In genomic region chr5:36664762-36665161, GRCh38 we compare ENCODE assay signal across 22 cellular contexts. TPM values are rescaled to one million over a fixed set of nuclear protein-coding genes. Genes with fewer than 3 reads are reported as not detected.
DNase-seq lines count a peak whose midpoint lies in the region; ATAC-seq and TF ChIP-seq lines count a peak whose summit lies in the region.
"Had no signal": no experiment of that assay in that cellular context is flagged by ENCODE, and none has a peak within 500 bp of the region (broad histone marks: within the 10 kb centered on the region; RNA-seq: fewer than 3 reads in every experiment).

No MANE protein-coding gene starts in this region.

- H3K9me2 ChIP-seq in HCT116 (ENCODE audit: insufficient read depth), result no peaks in the 10 kb centered on the region

- H3K36me3 ChIP-seq in HCT116 (ENCODE audit: control insufficient read depth in 1 of 2, insufficient read depth in 2 of 2, low read length in 2 of 2), result no peaks in the 10 kb centered on the region
- no peaks in the 10 kb centered on the region for H3K36me3 ChIP-seq in RWPE2 (ENCODE audit: low read depth)
- H3K36me3 ChIP-seq in endodermal cell (ENCODE audit: control insufficient read depth, insufficient read depth, low read length), result no peaks in the 10 kb centered on the region
- no peaks in the 10 kb centered on the region for H3K36me3 ChIP-seq in mesendoderm (ENCODE audit: control insufficient read depth, insufficient read depth, low read length)
- H3K36me3 ChIP-seq: adrenal gland, sigmoid colon, uterus had no signal

- no peaks in the 10 kb centered on the region for H4K20me1 ChIP-seq in HCT116 (ENCODE audit: insufficient read depth)

- TF ChIP-seq POLR2A in HCT116 (IDR thresholded peaks at IDR 0.05; ENCODE audit: borderline replicate concordance, extremely low read depth, insufficient read depth, insufficient read length), result no peak

- H2BK120ac ChIP-seq in mesendoderm (ENCODE audit: low read depth, low read length), result no peak overlapping the region

- no peak overlapping the region for H4K8ac ChIP-seq in mesendoderm (ENCODE audit: low read depth, low read length)

- no peaks in the 10 kb centered on the region for H3K79me1 ChIP-seq in mesendoderm (ENCODE audit: low read length)

- no peaks in the 10 kb centered on the region for H3K27me3 Mint-ChIP-seq in endodermal cell (ENCODE audit: insufficient read depth)

- H3K4me1 ChIP-seq in HCT116 (ENCODE audit: control insufficient read depth in 1 of 2, insufficient read depth in 2 of 2, low read length in 2 of 2), result peaks cover 14 to 28% of the 10 kb centered on the region in 2 experiments
- H3K4me1 ChIP-seq in RWPE2 (ENCODE audit: insufficient read depth, poor library complexity, severe bottlenecking), result peaks cover 42% of the 10 kb centered on the region
- no peaks in the 10 kb centered on the region for H3K4me1 ChIP-seq in endodermal cell (ENCODE audit: control insufficient read depth, insufficient read depth, low read length)
- H3K4me1 ChIP-seq in mesendoderm (ENCODE audit: control insufficient read depth, low read depth, low read length), result peaks cover 2% of the 10 kb centered on the region
- H3K4me1 ChIP-seq: adrenal gland, sigmoid colon, uterus had no signal

- H3K23ac ChIP-seq in mesendoderm (ENCODE audit: low read length), result no peak overlapping the region

- H4K5ac ChIP-seq in mesendoderm (ENCODE audit: low read length), result no peak overlapping the region

- no peak overlapping the region for H2AK5ac ChIP-seq in mesendoderm (ENCODE audit: low read length)

- no peaks in the 10 kb centered on the region for H3K9me3 Mint-ChIP-seq in endodermal cell
- H3K9me3 Mint-ChIP-seq: nephron had no signal

- no peak overlapping the region for H3K4ac ChIP-seq in mesendoderm (ENCODE audit: low read depth, low read length)

- DNase-seq in HCT116 (ENCODE audit: low read depth, low spot score) (peak; percentile 57), RWPE2 (ENCODE audit: low spot score) (no peak), endodermal cell (peak; percentile 73), mesendoderm (peak; percentile 86), NCI-H345 (lab: John Stamatoyannopoulos, UW) (no peak), T-helper 9 cell (no peak)
- DNase-seq: activated naive CD4-positive, alpha-beta T cell; activated T-cell treated with anti-CD3 and anti-CD28 coated beads, Interleukin-2, amount 50 U/mL, for 1 hour; adrenal gland; CD4-positive, CD25-positive, alpha-beta regulatory T cell; cerebellar nuclear complex; effector CD4-positive, alpha-beta T cell; H7; NCI-H1694 treated with DMSO at 0.1 percent for 48 hours; NCI-H69; sigmoid colon; uterus had no signal

- H3K56ac ChIP-seq in mesendoderm (ENCODE audit: low read length), result no peak overlapping the region

- POLR2A ChIA-PET in HCT116 (lab: Charles Lee), result interaction anchor here (0.6 kb wide), 1 partner anchor 65 kb away, joined by 4 read pairs; no protein-coding TSS in a partner anchor

- H3K9ac ChIP-seq in HCT116 (ENCODE audit: low read length) (peak overlapping the region; percentile 38), endodermal cell (ENCODE audit: extremely low read depth, low read length, poor library complexity, severe bottlenecking) (no peak overlapping the region), mesendoderm (ENCODE audit: low read length) (no peak overlapping the region)
- H3K9ac ChIP-seq: parathyroid adenoma had no signal

- H3K18ac ChIP-seq in mesendoderm (ENCODE audit: low read length), result no peak overlapping the region

- no peak overlapping the region for H3K4me3 Mint-ChIP-seq in endodermal cell
- H3K4me3 Mint-ChIP-seq: CD4-positive, CD25-positive, alpha-beta regulatory T cell; nephron had no signal

- H2AFZ ChIP-seq in HCT116 (ENCODE audit: low read depth, low read length, poor library complexity, severe bottlenecking), result peak overlapping the region; percentile 50
- H2AFZ ChIP-seq: parathyroid adenoma had no signal

- H3K27me3 ChIP-seq in HCT116 (ENCODE audit: insufficient read depth, low read length) (no peaks in the 10 kb centered on the region), RWPE2 (ENCODE audit: insufficient read depth, poor library complexity, severe bottlenecking) (no peaks in the 10 kb centered on the region), endodermal cell (ENCODE audit: control insufficient read depth, insufficient read depth, low read length, poor library complexity, severe bottlenecking) (no peaks in the 10 kb centered on the region), mesendoderm (ENCODE audit: insufficient read depth, low read length, poor library complexity) (no peaks in the 10 kb centered on the region)
- H3K27me3 ChIP-seq: adrenal gland, sigmoid colon, uterus had no signal

- intact Hi-C loops in HCT116 (cut with micrococcal nuclease), result no loop called here

- WGBS in endodermal cell (ENCODE audit: insufficient coverage in 1 of 2, insufficient read length in 1 of 2), 2 experiments, result 89 to 100% methylated on average over 1 to 3 of the region's 3 CpGs
- WGBS in mesendoderm (ENCODE audit: extremely low coverage, insufficient coverage, low lambda C conversion rate), result no CpG with 5 or more reads among the region's 3 CpGs

- H3K4me1 Mint-ChIP-seq in endodermal cell, result no peaks in the 10 kb centered on the region
- H3K4me1 Mint-ChIP-seq: CD4-positive, CD25-positive, alpha-beta regulatory T cell had no signal

- no peak overlapping the region for H2BK5ac ChIP-seq in mesendoderm (ENCODE audit: low read length)

- peak overlapping the region; percentile 76 for H3K4me2 ChIP-seq in HCT116 (ENCODE audit: low read length)
- H3K4me2 ChIP-seq in mesendoderm (ENCODE audit: low read length), result no peak overlapping the region

- RAD21 ChIA-PET in HCT116 (lab: Charles Lee; ENCODE audit: low non-redundant PET in 1 of 2, low total read pairs in 2 of 2, uncharacterized antibody in 2 of 2, unreplicated experiment in 2 of 2), result interaction anchor here in 1 of 2 experiments (0.7 to 1.3 kb wide), 2 partner anchors 26 to 136 kb away, joined by 3 to 4 read pairs; no protein-coding TSS in a partner anchor

- no peaks in the 10 kb centered on the region for H3K36me3 Mint-ChIP-seq in endodermal cell (ENCODE audit: low read depth)
- H3K36me3 Mint-ChIP-seq: CD4-positive, CD25-positive, alpha-beta regulatory T cell had no signal

- no peak overlapping the region for H3K27ac Mint-ChIP-seq in endodermal cell
- H3K27ac Mint-ChIP-seq: CD4-positive, CD25-positive, alpha-beta regulatory T cell; nephron had no signal

- TF ChIP-seq RAD21 in HCT116 (IDR thresholded peaks at IDR 0.05; ENCODE audit: low read depth), result peak; percentile 12; the same call in 1 of the 2 replicates

- no peak overlapping the region for H2BK15ac ChIP-seq in mesendoderm (replicated peaks; ENCODE audit: low read depth)

- H3K27ac ChIP-seq in HCT116 (ENCODE audit: low read depth, low read length) (peak overlapping the region; percentile 58), RWPE2 (ENCODE audit: poor library complexity, severe bottlenecking) (peak overlapping the region; percentile 24), endodermal cell (ENCODE audit: low read depth, low read length) (no peak overlapping the region), mesendoderm (ENCODE audit: low read depth, low read length) (no peak overlapping the region)
- H3K27ac ChIP-seq: adrenal gland, parathyroid adenoma, sigmoid colon, uterus had no signal

- CTCF ChIA-PET in HCT116 (lab: Charles Lee), result interaction anchor here (1.2 to 1.9 kb wide), 2 partner anchors 26 to 32 kb away, joined by 4 to 5 read pairs; no protein-coding TSS in a partner anchor

- ATAC-seq in HCT116 (peak; percentile 93), RWPE2 (ENCODE audit: low read depth) (peak; percentile 98), GM19467 (IDR thresholded peaks at IDR 0.05; ENCODE audit: unreplicated experiment) (no peak), HG03342 (IDR thresholded peaks at IDR 0.05; ENCODE audit: unreplicated experiment) (no peak)
- ATAC-seq: activated CD4-positive, CD25-positive, alpha-beta regulatory T cell treated with anti-CD3 and anti-CD28 coated beads, Interleukin-2, amount 50 U/mL, for 24 hours had no signal

- TF ChIP-seq CTCF in HCT116 (IDR thresholded peaks at IDR 0.05 in 2 of 3, conservative IDR thresholded peaks at IDR 0.05 in 1 of 3; ENCODE audit: borderline replicate concordance in 1 of 3, insufficient read depth in 1 of 3, low read depth in 2 of 3, low read length in 2 of 3) (no peak), RWPE2 (IDR thresholded peaks at IDR 0.05; ENCODE audit: poor library complexity, severe bottlenecking) (no peak), endodermal cell (conservative IDR thresholded peaks at IDR 0.05) (peak; percentile 17)

- no peaks in the 10 kb centered on the region for H3K9me3 ChIP-seq in HCT116 (ENCODE audit: control insufficient read depth in 1 of 2, insufficient read depth in 1 of 2, low read depth in 1 of 2, low read length in 2 of 2)
- no peaks in the 10 kb centered on the region for H3K9me3 ChIP-seq in RWPE2 (ENCODE audit: severe bottlenecking)
- no peaks in the 10 kb centered on the region for H3K9me3 ChIP-seq in endodermal cell (ENCODE audit: control insufficient read depth, low read length)
- H3K9me3 ChIP-seq: adrenal gland, sigmoid colon, uterus had no signal

- BruUV-seq in HCT116 (replicated peaks; lab: Mats Ljungman, UMichigan), result no TSS peak

- H3K79me2 ChIP-seq in HCT116 (ENCODE audit: insufficient read depth, low read length) (no peaks in the 10 kb centered on the region), mesendoderm (ENCODE audit: control insufficient read depth, insufficient read depth, low read length) (no peaks in the 10 kb centered on the region)
- H3K79me2 ChIP-seq: parathyroid adenoma had no signal

- H3K4me3 ChIP-seq in HCT116 (replicated peaks in 1 of 2; ENCODE audit: low read depth in 1 of 2, low read length in 2 of 2) (peak overlapping the region in 1 of 2 experiments; percentile 35; a peak in 2 of 4 replicates), RWPE2 (ENCODE audit: severe bottlenecking) (no peak overlapping the region), endodermal cell (ENCODE audit: low read length) (no peak overlapping the region), mesendoderm (ENCODE audit: low read length) (no peak overlapping the region)
- H3K4me3 ChIP-seq: adrenal gland, sigmoid colon, uterus had no signal

RNA-seq across cellular contexts. Expression of gene SLC1A3, which starts 58.4 kb away (rescaled TPM):
- total RNA-seq in HCT116 (2021; ENCODE audit: unreplicated experiment) (12.9 TPM), endodermal cell (1 to 10 TPM; 2.6 to 4.2 TPM)
- polyA plus RNA-seq in HCT116 (2012), result 7.1 and 11.5 TPM in 2 replicates
- 20.5 TPM for polyA plus RNA-seq in endodermal cell (2013, experiment 1 of 2)
- polyA plus RNA-seq in endodermal cell (2013, experiment 2 of 2), result 16.9 TPM
- polyA plus RNA-seq in mesendoderm (2013, experiment 1 of 2), result 8.0 TPM
- 8.5 TPM for polyA plus RNA-seq in mesendoderm (2013, experiment 2 of 2)
- total RNA-seq: CD4-positive, CD25-positive, alpha-beta regulatory T cell had no signal
- polyA plus RNA-seq: CD4-positive, CD25-positive, alpha-beta regulatory T cell had no signal

Comparison
In these comparisons a context has a peak if more than half of its experiments do, and no peak if none do; other contexts are left out.
1. ATAC-seq: peak in HCT116 (single experiment) and RWPE2 (single experiment); none in GM19467 (single experiment) and HG03342 (single experiment).
2. DNase-seq: peak in HCT116 (single experiment), endodermal cell (single experiment) and mesendoderm (single experiment); none in RWPE2 (single experiment), NCI-H345 (single experiment) and T-helper 9 cell (single experiment).
3. H3K27ac ChIP-seq: peak in HCT116 (single experiment) and RWPE2 (single experiment); none in endodermal cell (single experiment) and mesendoderm (single experiment).